In the genomic region with DNA sequence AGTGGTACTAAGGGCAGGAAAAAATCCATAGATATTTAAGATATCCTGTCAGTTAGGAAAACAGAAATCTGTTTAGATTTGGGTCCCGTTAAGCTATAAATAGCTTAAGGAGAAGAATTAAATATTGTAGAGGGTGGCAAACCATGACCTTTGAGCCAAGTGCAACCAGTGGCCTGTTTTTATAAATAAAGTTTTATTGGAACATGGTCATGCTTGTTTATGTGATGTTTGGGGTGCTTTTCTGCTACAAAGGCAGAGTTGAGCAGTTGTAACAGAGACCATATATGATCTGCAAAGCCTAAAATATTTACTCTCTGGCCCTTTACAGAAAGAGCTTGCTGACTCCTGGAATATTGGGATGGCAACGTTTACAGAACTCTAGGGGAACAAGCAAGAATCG, we compare ENCODE assay signal across 8 cellular contexts.
"Had no signal": no experiment of that assay in that cellular context is flagged by ENCODE, and none has a peak within 500 bp of the region (broad histone marks: within the 10 kb centered on the region; RNA-seq: fewer than 3 reads in every experiment).

No MANE protein-coding gene starts in this region.

- H3K27ac ChIP-seq: HL-60, KMS-11 had no signal

- FAIRE-seq: HTR-8/SVneo had no signal

- H3K9me3 Mint-ChIP-seq: IgD-negative memory B cell had no signal

- DNase-seq: IMR-90, Kasumi-1, KBM-7, KG1 had no signal

- H3K9ac ChIP-seq: KMS-11 had no signal

- H3K4me2 ChIP-seq: KMS-11 had no signal
